ENCODE assay signal across 1 cellular context in the genomic region with DNA sequence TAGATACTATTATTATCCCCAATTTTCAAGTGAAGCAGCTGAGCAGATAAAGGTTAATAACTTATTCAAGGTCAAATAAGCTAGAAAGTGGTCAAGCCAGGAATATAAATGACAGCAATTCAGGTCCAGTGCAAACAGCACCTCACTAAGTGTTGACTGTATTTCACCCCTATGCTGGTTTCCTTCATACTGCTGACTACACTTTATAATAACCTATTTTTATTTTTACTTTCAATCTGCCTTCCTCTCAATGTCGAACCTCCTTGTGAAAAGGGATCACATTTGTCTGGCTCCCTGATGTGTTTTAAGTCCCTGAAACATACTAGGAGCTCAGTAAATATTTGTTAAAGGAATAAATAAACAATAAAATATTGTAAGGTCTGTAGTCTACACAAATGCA.
TF ChIP-seq lines count a peak whose summit lies in the region.

No MANE protein-coding gene starts in this region.

TF ChIP-seq in GM23338, 12 proteins besides CTCF, POLR2A, EP300 and RAD21 (continued from another document):
- TF ChIP-seq, protein P1, sequence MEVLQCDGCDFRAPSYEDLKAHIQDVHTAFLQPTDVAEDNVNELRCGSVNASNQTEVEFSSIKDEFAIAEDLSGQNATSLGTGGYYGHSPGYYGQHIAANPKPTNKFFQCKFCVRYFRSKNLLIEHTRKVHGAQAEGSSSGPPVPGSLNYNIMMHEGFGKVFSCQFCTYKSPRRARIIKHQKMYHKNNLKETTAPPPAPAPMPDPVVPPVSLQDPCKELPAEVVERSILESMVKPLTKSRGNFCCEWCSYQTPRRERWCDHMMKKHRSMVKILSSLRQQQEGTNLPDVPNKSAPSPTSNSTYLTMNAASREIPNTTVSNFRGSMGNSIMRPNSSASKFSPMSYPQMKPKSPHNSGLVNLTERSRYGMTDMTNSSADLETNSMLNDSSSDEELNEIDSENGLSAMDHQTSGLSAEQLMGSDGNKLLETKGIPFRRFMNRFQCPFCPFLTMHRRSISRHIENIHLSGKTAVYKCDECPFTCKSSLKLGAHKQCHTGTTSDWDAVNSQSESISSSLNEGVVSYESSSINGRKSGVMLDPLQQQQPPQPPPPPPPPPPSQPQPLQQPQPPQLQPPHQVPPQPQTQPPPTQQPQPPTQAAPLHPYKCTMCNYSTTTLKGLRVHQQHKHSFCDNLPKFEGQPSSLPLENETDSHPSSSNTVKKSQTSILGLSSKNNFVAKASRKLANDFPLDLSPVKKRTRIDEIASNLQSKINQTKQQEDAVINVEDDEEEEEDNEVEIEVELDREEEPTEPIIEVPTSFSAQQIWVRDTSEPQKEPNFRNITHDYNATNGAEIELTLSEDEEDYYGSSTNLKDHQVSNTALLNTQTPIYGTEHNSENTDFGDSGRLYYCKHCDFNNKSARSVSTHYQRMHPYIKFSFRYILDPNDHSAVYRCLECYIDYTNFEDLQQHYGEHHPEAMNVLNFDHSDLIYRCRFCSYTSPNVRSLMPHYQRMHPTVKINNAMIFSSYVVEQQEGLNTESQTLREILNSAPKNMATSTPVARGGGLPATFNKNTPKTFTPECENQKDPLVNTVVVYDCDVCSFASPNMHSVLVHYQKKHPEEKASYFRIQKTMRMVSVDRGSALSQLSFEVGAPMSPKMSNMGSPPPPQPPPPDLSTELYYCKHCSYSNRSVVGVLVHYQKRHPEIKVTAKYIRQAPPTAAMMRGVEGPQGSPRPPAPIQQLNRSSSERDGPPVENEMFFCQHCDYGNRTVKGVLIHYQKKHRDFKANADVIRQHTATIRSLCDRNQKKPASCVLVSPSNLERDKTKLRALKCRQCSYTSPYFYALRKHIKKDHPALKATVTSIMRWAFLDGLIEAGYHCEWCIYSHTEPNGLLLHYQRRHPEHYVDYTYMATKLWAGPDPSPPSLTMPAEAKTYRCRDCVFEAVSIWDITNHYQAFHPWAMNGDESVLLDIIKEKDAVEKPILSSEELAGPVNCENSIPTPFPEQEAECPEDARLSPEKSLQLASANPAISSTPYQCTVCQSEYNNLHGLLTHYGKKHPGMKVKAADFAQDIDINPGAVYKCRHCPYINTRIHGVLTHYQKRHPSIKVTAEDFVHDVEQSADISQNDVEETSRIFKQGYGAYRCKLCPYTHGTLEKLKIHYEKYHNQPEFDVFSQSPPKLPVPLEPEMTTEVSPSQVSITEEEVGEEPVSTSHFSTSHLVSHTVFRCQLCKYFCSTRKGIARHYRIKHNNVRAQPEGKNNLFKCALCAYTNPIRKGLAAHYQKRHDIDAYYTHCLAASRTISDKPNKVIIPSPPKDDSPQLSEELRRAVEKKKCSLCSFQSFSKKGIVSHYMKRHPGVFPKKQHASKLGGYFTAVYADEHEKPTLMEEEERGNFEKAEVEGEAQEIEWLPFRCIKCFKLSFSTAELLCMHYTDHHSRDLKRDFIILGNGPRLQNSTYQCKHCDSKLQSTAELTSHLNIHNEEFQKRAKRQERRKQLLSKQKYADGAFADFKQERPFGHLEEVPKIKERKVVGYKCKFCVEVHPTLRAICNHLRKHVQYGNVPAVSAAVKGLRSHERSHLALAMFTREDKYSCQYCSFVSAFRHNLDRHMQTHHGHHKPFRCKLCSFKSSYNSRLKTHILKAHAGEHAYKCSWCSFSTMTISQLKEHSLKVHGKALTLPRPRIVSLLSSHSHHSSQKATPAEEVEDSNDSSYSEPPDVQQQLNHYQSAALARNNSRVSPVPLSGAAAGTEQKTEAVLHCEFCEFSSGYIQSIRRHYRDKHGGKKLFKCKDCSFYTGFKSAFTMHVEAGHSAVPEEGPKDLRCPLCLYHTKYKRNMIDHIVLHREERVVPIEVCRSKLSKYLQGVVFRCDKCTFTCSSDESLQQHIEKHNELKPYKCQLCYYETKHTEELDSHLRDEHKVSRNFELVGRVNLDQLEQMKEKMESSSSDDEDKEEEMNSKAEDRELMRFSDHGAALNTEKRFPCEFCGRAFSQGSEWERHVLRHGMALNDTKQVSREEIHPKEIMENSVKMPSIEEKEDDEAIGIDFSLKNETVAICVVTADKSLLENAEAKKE (CRISPR knock-in tag; IDR thresholded peaks at IDR 0.05): no peak
- TF ChIP-seq STAT1 (IDR thresholded peaks at IDR 0.05; ENCODE audit: unreplicated experiment): no peak
- no peak for TF ChIP-seq EZH2 (IDR thresholded peaks at IDR 0.05; ENCODE audit: low read depth, unreplicated experiment)
- TF ChIP-seq, protein P2, sequence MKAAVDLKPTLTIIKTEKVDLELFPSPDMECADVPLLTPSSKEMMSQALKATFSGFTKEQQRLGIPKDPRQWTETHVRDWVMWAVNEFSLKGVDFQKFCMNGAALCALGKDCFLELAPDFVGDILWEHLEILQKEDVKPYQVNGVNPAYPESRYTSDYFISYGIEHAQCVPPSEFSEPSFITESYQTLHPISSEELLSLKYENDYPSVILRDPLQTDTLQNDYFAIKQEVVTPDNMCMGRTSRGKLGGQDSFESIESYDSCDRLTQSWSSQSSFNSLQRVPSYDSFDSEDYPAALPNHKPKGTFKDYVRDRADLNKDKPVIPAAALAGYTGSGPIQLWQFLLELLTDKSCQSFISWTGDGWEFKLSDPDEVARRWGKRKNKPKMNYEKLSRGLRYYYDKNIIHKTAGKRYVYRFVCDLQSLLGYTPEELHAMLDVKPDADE (IDR thresholded peaks at IDR 0.05): no peak
- no peak for TF ChIP-seq CREB1 (CRISPR knock-in tag; IDR thresholded peaks at IDR 0.05; ENCODE audit: low read depth)
- TF ChIP-seq ZNF331 (CRISPR knock-in tag; IDR thresholded peaks at IDR 0.05; ENCODE audit: low read depth): no peak
- TF ChIP-seq JUNB (IDR thresholded peaks at IDR 0.05; ENCODE audit: unreplicated experiment): no peak
- TF ChIP-seq, protein P3, sequence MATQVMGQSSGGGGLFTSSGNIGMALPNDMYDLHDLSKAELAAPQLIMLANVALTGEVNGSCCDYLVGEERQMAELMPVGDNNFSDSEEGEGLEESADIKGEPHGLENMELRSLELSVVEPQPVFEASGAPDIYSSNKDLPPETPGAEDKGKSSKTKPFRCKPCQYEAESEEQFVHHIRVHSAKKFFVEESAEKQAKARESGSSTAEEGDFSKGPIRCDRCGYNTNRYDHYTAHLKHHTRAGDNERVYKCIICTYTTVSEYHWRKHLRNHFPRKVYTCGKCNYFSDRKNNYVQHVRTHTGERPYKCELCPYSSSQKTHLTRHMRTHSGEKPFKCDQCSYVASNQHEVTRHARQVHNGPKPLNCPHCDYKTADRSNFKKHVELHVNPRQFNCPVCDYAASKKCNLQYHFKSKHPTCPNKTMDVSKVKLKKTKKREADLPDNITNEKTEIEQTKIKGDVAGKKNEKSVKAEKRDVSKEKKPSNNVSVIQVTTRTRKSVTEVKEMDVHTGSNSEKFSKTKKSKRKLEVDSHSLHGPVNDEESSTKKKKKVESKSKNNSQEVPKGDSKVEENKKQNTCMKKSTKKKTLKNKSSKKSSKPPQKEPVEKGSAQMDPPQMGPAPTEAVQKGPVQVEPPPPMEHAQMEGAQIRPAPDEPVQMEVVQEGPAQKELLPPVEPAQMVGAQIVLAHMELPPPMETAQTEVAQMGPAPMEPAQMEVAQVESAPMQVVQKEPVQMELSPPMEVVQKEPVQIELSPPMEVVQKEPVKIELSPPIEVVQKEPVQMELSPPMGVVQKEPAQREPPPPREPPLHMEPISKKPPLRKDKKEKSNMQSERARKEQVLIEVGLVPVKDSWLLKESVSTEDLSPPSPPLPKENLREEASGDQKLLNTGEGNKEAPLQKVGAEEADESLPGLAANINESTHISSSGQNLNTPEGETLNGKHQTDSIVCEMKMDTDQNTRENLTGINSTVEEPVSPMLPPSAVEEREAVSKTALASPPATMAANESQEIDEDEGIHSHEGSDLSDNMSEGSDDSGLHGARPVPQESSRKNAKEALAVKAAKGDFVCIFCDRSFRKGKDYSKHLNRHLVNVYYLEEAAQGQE (IDR thresholded peaks at IDR 0.05; ENCODE audit: unreplicated experiment): no peak
- TF ChIP-seq POLR2AphosphoS5 (IDR thresholded peaks at IDR 0.05; ENCODE audit: low read depth): no peak
